36 cellular contexts compared by ENCODE assay signal in the genomic region with DNA sequence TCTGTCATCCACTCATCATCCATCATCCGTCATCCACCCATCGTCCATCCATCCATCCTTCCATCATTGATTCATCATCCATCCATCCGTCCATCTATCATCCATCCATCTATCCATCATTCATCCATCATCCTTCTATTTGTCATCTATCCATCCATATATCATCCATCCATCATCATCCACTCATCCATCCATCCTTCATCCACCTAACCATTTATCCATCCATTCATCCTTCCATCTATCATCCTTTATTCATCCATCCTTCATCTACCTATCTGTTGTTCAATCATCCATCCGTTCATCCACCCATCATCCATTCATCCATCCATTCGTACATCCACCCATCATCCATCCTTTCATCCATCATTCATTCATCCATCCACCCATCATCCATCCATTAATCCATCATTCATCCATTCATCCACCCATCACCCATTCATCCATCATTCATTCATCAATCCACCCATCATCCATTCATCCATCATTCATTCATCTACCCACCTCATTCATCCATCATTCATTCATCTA.
"Had no signal": no experiment of that assay in that cellular context is flagged by ENCODE, and none has a peak within 500 bp of the region (broad histone marks: within the 10 kb centered on the region; RNA-seq: fewer than 3 reads in every experiment).

No MANE protein-coding gene starts in this region.

- H3K4me3 Mint-ChIP-seq: activated CD4-positive, alpha-beta memory T cell treated with anti-CD3 and anti-CD28 coated beads for 36 hours; activated CD4-positive, alpha-beta T cell treated with anti-CD3 and anti-CD28 coated beads for 36 hours; activated CD4-positive, alpha-beta T cell treated with anti-CD3 and anti-CD28 coated beads, Interleukin-2, amount 10 ng/mL, durations not matched to agents 24 days and 14 days; activated CD8-positive, alpha-beta memory T cell treated with anti-CD3 and anti-CD28 coated beads, Interleukin-2, amount 10 ng/mL, durations not matched to agents 7 days and 5 days; activated CD8-positive, alpha-beta T cell treated with anti-CD3 and anti-CD28 coated beads, Interleukin-2, amount 10 ng/mL, durations not matched to agents 7 days and 5 days; activated naive CD4-positive, alpha-beta T cell treated with anti-CD3 and anti-CD28 coated beads for 36 hours; activated naive CD4-positive, alpha-beta T cell treated with anti-CD3 and anti-CD28 coated beads, Interleukin-2, amount 50 U/mL, for 24 hours; activated naive CD8-positive, alpha-beta T cell treated with anti-CD3 and anti-CD28 coated beads for 36 hours; activated naive CD8-positive, alpha-beta T cell treated with anti-CD3 and anti-CD28 coated beads, Interleukin-2, amount 50 U/mL, for 24 hours; activated T-helper 1 cell treated with anti-CD3 and anti-CD28 coated beads, Interleukin-12 subunit alpha, Interleukin-12 subunit beta, Interleukin-2, Interleukin-4 antibody, amounts not matched to agents 30 ng/mL and 10 ng/mL and 1 ng/mL, durations not matched to agents 14 hours and 24 hours and 36 hours; T-helper 17 cell; T-helper 2 cell treated with Interferon-gamma antibody and Interleukin-4, amounts not matched to agents 5 μg/mL and 100 μg/mL, for 36 hours had no signal

- H3K27ac ChIP-seq: adrenal gland, body of pancreas, breast epithelium, cardiac muscle cell, colonic mucosa had no signal

- H3K27ac Mint-ChIP-seq: activated CD4-positive, alpha-beta memory T cell treated with anti-CD3 and anti-CD28 coated beads for 36 hours; activated CD4-positive, alpha-beta T cell treated with anti-CD3 and anti-CD28 coated beads for 36 hours; activated CD4-positive, alpha-beta T cell treated with anti-CD3 and anti-CD28 coated beads, Interleukin-2, amount 10 ng/mL, durations not matched to agents 24 days and 14 days; activated CD8-positive, alpha-beta memory T cell treated with anti-CD3 and anti-CD28 coated beads, Interleukin-2, amount 10 ng/mL, durations not matched to agents 7 days and 5 days; activated CD8-positive, alpha-beta T cell treated with anti-CD3 and anti-CD28 coated beads, Interleukin-2, amount 10 ng/mL, durations not matched to agents 7 days and 5 days; activated naive CD4-positive, alpha-beta T cell treated with anti-CD3 and anti-CD28 coated beads for 36 hours; activated naive CD4-positive, alpha-beta T cell treated with anti-CD3 and anti-CD28 coated beads, Interleukin-2, amount 50 U/mL, for 24 hours; activated naive CD8-positive, alpha-beta T cell treated with anti-CD3 and anti-CD28 coated beads for 36 hours; activated naive CD8-positive, alpha-beta T cell treated with anti-CD3 and anti-CD28 coated beads, Interleukin-2, amount 50 U/mL, for 24 hours; activated T-helper 1 cell treated with anti-CD3 and anti-CD28 coated beads, Interleukin-12 subunit alpha, Interleukin-12 subunit beta, Interleukin-2, Interleukin-4 antibody, amounts not matched to agents 30 ng/mL and 10 ng/mL and 1 ng/mL, durations not matched to agents 14 hours and 24 hours and 36 hours; activated T-helper 2 cell treated with anti-CD3 and anti-CD28 coated beads, Interferon-gamma antibody, Interleukin-2, Interleukin-4, amounts not matched to agents 10 μg/mL and 5 μg/mL and 100 μg/mL, durations not matched to agents 14 hours and 24 hours and 36 hours; T-helper 17 cell; T-helper 2 cell treated with Interferon-gamma antibody and Interleukin-4, amounts not matched to agents 5 μg/mL and 100 μg/mL, for 36 hours had no signal

- H3K4me1 Mint-ChIP-seq: activated CD4-positive, alpha-beta T cell treated with anti-CD3 and anti-CD28 coated beads for 36 hours; activated CD4-positive, alpha-beta T cell treated with anti-CD3 and anti-CD28 coated beads, Interleukin-2, amount 10 ng/mL, durations not matched to agents 24 days and 14 days; activated CD8-positive, alpha-beta memory T cell treated with anti-CD3 and anti-CD28 coated beads, Interleukin-2, amount 10 ng/mL, durations not matched to agents 7 days and 5 days; activated naive CD4-positive, alpha-beta T cell treated with anti-CD3 and anti-CD28 coated beads, Interleukin-2, amount 50 U/mL, for 24 hours; activated naive CD8-positive, alpha-beta T cell treated with anti-CD3 and anti-CD28 coated beads for 36 hours; activated naive CD8-positive, alpha-beta T cell treated with anti-CD3 and anti-CD28 coated beads, Interleukin-2, amount 50 U/mL, for 24 hours; T-helper 17 cell had no signal

- H3K9me3 ChIP-seq: adrenal gland, body of pancreas, breast epithelium, colonic mucosa had no signal

- H3K4me3 ChIP-seq: adrenal gland, body of pancreas, breast epithelium, cardiac muscle cell, colonic mucosa had no signal

- H3K4me1 ChIP-seq: adrenal gland, body of pancreas, breast epithelium, colonic mucosa had no signal

- H3K36me3 Mint-ChIP-seq: activated CD4-positive, alpha-beta memory T cell treated with anti-CD3 and anti-CD28 coated beads for 36 hours; activated CD8-positive, alpha-beta memory T cell treated with anti-CD3 and anti-CD28 coated beads, Interleukin-2, amount 10 ng/mL, durations not matched to agents 7 days and 5 days; activated naive CD4-positive, alpha-beta T cell treated with anti-CD3 and anti-CD28 coated beads, Interleukin-2, amount 50 U/mL, for 24 hours; activated naive CD8-positive, alpha-beta T cell treated with anti-CD3 and anti-CD28 coated beads for 36 hours had no signal

- H3K27me3 ChIP-seq: adrenal gland, cardiac muscle cell, colonic mucosa had no signal

- DNase-seq: activated CD4-positive, alpha-beta memory T cell treated with anti-CD3 and anti-CD28 coated beads for 36 hours; activated CD4-positive, alpha-beta T cell treated with anti-CD3 and anti-CD28 coated beads for 36 hours; activated CD4-positive, alpha-beta T cell treated with anti-CD3 and anti-CD28 coated beads, Interleukin-2, amount 10 ng/mL, durations not matched to agents 24 days and 14 days; activated CD4-positive, CD25-positive, alpha-beta regulatory T cell; activated CD4-positive, CD25-positive, alpha-beta regulatory T cell treated with anti-CD3 and anti-CD28 coated beads, Interleukin-2, amount 50 U/mL, for 72 hours; activated CD8-positive, alpha-beta memory T cell treated with anti-CD3 and anti-CD28 coated beads, Interleukin-2, amount 10 ng/mL, durations not matched to agents 7 days and 5 days; activated CD8-positive, alpha-beta memory T cell treated with anti-CD3 and anti-CD28 coated beads, Interleukin-2, amount 50 U/mL, for 4 hours; activated CD8-positive, alpha-beta T cell treated with anti-CD3 and anti-CD28 coated beads, Interleukin-2, amount 10 ng/mL, durations not matched to agents 7 days and 5 days; activated effector memory CD4-positive, alpha-beta T cell treated with anti-CD3 and anti-CD28 coated beads, Interleukin-2, amount 50 U/mL, for 16 hours; activated naive CD4-positive, alpha-beta T cell treated with anti-CD3 and anti-CD28 coated beads for 36 hours; activated naive CD8-positive, alpha-beta T cell treated with anti-CD3 and anti-CD28 coated beads for 36 hours; activated naive CD8-positive, alpha-beta T cell treated with anti-CD3 and anti-CD28 coated beads, Interleukin-2, amount 50 U/mL, for 24 hours; activated T-cell treated with anti-CD3 and anti-CD28 coated beads, Interleukin-2, amount 50 U/mL, for 1 hour; activated T-cell treated with anti-CD3 and anti-CD28 coated beads, Interleukin-2, amount 50 U/mL, for 48 hours; adrenal gland; amygdala; body of pancreas; central memory CD4-positive, alpha-beta T cell; cerebellar nuclear complex; colonic mucosa; effector CD8-positive, alpha-beta T cell; foreskin fibroblast; head of caudate nucleus; T-helper 1 cell; T-helper 17 cell; T1000 had no signal

- H3K36me3 ChIP-seq: adrenal gland, breast epithelium, cardiac muscle cell, colonic mucosa had no signal

- H3K9me3 Mint-ChIP-seq: activated CD4-positive, alpha-beta memory T cell treated with anti-CD3 and anti-CD28 coated beads for 36 hours; activated CD4-positive, alpha-beta T cell treated with anti-CD3 and anti-CD28 coated beads, Interleukin-2, amount 10 ng/mL, durations not matched to agents 24 days and 14 days; activated naive CD4-positive, alpha-beta T cell treated with anti-CD3 and anti-CD28 coated beads for 36 hours; activated naive CD4-positive, alpha-beta T cell treated with anti-CD3 and anti-CD28 coated beads, Interleukin-2, amount 50 U/mL, for 24 hours; activated naive CD8-positive, alpha-beta T cell treated with anti-CD3 and anti-CD28 coated beads for 36 hours; activated T-helper 1 cell treated with anti-CD3 and anti-CD28 coated beads, Interleukin-12 subunit alpha, Interleukin-12 subunit beta, Interleukin-2, Interleukin-4 antibody, amounts not matched to agents 30 ng/mL and 10 ng/mL and 1 ng/mL, durations not matched to agents 14 hours and 24 hours and 36 hours; activated T-helper 2 cell treated with anti-CD3 and anti-CD28 coated beads, Interferon-gamma antibody, Interleukin-2, Interleukin-4, amounts not matched to agents 10 μg/mL and 5 μg/mL and 100 μg/mL, durations not matched to agents 14 hours and 24 hours and 36 hours; T-helper 2 cell treated with Interferon-gamma antibody and Interleukin-4, amounts not matched to agents 5 μg/mL and 100 μg/mL, for 36 hours had no signal

- FAIRE-seq: endometrium, endothelial cell of umbilical vein, frontal cortex had no signal

- H3K27me3 Mint-ChIP-seq: activated CD4-positive, alpha-beta memory T cell treated with anti-CD3 and anti-CD28 coated beads for 36 hours; activated CD4-positive, alpha-beta T cell treated with anti-CD3 and anti-CD28 coated beads for 36 hours; activated CD4-positive, alpha-beta T cell treated with anti-CD3 and anti-CD28 coated beads, Interleukin-2, amount 10 ng/mL, durations not matched to agents 24 days and 14 days; activated CD8-positive, alpha-beta memory T cell treated with anti-CD3 and anti-CD28 coated beads, Interleukin-2, amount 10 ng/mL, durations not matched to agents 7 days and 5 days; T-helper 17 cell had no signal

- ATAC-seq: activated CD4-positive, alpha-beta T cell treated with anti-CD3 and anti-CD28 coated beads for 36 hours; activated CD8-positive, alpha-beta memory T cell treated with anti-CD3 and anti-CD28 coated beads, Interleukin-2, amount 10 ng/mL, durations not matched to agents 7 days and 5 days; activated CD8-positive, alpha-beta T cell treated with anti-CD3 and anti-CD28 coated beads, Interleukin-2, amount 10 ng/mL, durations not matched to agents 7 days and 5 days; activated naive CD8-positive, alpha-beta T cell treated with anti-CD3 and anti-CD28 coated beads, Interleukin-2, amount 50 U/mL, for 24 hours; body of pancreas; esophagus mucosa; T-helper 17 cell had no signal
